1 cellular context compared by ENCODE assay signal in the genomic region with DNA sequence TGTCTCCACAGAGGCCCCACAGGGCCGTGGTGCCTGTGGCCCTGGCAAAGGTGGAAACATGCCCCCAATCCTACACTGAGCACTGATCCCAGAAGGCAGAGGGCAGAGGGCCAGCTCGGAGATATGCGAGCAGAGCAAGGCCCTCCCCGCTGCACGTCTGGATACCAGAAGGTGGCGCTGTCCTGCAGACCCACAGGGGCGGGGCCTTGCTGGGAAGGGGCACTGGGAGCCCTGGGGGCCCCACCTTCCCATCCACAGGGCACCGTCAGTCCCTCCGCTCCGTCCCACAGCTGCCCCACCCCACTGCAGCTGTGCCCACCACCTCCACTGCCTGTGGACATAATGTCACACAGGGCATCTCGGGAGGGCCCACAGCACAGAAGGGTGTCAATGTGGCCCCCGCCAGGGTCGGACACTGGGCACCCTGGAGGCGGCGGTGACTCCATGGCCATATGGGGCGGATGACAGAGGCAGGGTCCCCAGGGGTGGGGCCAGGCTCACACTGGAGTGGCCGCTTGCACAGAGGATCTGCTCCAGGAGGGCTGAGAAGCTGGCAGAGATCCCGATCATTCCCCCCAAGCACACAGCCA.
A peak's percentile ranks its signal among the peaks of the same experiment; 100 is the strongest.
TF ChIP-seq lines count a peak whose summit lies in the region.

No MANE protein-coding gene starts in this region.

TF ChIP-seq in HepG2, 621 proteins besides CTCF, POLR2A, EP300 and RAD21 (continued from another document and continues in another):
- TF ChIP-seq, protein P1, sequence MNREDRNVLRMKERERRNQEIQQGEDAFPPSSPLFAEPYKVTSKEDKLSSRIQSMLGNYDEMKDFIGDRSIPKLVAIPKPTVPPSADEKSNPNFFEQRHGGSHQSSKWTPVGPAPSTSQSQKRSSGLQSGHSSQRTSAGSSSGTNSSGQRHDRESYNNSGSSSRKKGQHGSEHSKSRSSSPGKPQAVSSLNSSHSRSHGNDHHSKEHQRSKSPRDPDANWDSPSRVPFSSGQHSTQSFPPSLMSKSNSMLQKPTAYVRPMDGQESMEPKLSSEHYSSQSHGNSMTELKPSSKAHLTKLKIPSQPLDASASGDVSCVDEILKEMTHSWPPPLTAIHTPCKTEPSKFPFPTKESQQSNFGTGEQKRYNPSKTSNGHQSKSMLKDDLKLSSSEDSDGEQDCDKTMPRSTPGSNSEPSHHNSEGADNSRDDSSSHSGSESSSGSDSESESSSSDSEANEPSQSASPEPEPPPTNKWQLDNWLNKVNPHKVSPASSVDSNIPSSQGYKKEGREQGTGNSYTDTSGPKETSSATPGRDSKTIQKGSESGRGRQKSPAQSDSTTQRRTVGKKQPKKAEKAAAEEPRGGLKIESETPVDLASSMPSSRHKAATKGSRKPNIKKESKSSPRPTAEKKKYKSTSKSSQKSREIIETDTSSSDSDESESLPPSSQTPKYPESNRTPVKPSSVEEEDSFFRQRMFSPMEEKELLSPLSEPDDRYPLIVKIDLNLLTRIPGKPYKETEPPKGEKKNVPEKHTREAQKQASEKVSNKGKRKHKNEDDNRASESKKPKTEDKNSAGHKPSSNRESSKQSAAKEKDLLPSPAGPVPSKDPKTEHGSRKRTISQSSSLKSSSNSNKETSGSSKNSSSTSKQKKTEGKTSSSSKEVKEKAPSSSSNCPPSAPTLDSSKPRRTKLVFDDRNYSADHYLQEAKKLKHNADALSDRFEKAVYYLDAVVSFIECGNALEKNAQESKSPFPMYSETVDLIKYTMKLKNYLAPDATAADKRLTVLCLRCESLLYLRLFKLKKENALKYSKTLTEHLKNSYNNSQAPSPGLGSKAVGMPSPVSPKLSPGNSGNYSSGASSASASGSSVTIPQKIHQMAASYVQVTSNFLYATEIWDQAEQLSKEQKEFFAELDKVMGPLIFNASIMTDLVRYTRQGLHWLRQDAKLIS (CRISPR knock-in tag; IDR thresholded peaks at IDR 0.05) = no peak
- TF ChIP-seq ZNF335 (CRISPR knock-in tag; IDR thresholded peaks at IDR 0.05) = no peak
- no peak for TF ChIP-seq HNRNPK (IDR thresholded peaks at IDR 0.05; ENCODE audit: low read depth, low read length, poor library complexity, severe bottlenecking)
- TF ChIP-seq, protein P2, sequence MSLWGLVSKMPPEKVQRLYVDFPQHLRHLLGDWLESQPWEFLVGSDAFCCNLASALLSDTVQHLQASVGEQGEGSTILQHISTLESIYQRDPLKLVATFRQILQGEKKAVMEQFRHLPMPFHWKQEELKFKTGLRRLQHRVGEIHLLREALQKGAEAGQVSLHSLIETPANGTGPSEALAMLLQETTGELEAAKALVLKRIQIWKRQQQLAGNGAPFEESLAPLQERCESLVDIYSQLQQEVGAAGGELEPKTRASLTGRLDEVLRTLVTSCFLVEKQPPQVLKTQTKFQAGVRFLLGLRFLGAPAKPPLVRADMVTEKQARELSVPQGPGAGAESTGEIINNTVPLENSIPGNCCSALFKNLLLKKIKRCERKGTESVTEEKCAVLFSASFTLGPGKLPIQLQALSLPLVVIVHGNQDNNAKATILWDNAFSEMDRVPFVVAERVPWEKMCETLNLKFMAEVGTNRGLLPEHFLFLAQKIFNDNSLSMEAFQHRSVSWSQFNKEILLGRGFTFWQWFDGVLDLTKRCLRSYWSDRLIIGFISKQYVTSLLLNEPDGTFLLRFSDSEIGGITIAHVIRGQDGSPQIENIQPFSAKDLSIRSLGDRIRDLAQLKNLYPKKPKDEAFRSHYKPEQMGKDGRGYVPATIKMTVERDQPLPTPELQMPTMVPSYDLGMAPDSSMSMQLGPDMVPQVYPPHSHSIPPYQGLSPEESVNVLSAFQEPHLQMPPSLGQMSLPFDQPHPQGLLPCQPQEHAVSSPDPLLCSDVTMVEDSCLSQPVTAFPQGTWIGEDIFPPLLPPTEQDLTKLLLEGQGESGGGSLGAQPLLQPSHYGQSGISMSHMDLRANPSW (CRISPR knock-in tag; IDR thresholded peaks at IDR 0.05; ENCODE audit: borderline replicate concordance) = no peak
- TF ChIP-seq SOX6 (IDR thresholded peaks at IDR 0.05) = no peak
- TF ChIP-seq SOX6 (CRISPR knock-in tag; IDR thresholded peaks at IDR 0.05) = peak; percentile 44; the same call in 1 of the 2 replicates
- TF ChIP-seq, protein P3, sequence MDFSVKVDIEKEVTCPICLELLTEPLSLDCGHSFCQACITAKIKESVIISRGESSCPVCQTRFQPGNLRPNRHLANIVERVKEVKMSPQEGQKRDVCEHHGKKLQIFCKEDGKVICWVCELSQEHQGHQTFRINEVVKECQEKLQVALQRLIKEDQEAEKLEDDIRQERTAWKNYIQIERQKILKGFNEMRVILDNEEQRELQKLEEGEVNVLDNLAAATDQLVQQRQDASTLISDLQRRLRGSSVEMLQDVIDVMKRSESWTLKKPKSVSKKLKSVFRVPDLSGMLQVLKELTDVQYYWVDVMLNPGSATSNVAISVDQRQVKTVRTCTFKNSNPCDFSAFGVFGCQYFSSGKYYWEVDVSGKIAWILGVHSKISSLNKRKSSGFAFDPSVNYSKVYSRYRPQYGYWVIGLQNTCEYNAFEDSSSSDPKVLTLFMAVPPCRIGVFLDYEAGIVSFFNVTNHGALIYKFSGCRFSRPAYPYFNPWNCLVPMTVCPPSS (IDR thresholded peaks at IDR 0.05) = no peak
- no peak for TF ChIP-seq TP53 (CRISPR knock-in tag; conservative IDR thresholded peaks at IDR 0.05)
- TF ChIP-seq, protein P4, sequence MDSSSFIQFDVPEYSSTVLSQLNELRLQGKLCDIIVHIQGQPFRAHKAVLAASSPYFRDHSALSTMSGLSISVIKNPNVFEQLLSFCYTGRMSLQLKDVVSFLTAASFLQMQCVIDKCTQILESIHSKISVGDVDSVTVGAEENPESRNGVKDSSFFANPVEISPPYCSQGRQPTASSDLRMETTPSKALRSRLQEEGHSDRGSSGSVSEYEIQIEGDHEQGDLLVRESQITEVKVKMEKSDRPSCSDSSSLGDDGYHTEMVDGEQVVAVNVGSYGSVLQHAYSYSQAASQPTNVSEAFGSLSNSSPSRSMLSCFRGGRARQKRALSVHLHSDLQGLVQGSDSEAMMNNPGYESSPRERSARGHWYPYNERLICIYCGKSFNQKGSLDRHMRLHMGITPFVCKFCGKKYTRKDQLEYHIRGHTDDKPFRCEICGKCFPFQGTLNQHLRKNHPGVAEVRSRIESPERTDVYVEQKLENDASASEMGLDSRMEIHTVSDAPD (CRISPR knock-in tag; IDR thresholded peaks at IDR 0.05) = no peak
- TF ChIP-seq, protein P5, sequence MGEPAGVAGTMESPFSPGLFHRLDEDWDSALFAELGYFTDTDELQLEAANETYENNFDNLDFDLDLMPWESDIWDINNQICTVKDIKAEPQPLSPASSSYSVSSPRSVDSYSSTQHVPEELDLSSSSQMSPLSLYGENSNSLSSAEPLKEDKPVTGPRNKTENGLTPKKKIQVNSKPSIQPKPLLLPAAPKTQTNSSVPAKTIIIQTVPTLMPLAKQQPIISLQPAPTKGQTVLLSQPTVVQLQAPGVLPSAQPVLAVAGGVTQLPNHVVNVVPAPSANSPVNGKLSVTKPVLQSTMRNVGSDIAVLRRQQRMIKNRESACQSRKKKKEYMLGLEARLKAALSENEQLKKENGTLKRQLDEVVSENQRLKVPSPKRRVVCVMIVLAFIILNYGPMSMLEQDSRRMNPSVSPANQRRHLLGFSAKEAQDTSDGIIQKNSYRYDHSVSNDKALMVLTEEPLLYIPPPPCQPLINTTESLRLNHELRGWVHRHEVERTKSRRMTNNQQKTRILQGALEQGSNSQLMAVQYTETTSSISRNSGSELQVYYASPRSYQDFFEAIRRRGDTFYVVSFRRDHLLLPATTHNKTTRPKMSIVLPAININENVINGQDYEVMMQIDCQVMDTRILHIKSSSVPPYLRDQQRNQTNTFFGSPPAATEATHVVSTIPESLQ (CRISPR knock-in tag; conservative IDR thresholded peaks at IDR 0.05) = no peak
- no peak for TF ChIP-seq TBX3 (IDR thresholded peaks at IDR 0.05; ENCODE audit: borderline replicate concordance)
- 0 out of 2 replicates have a peak, but pooled peaks have one; percentile 56 for TF ChIP-seq SSRP1 (CRISPR knock-in tag; IDR thresholded peaks at IDR 0.05)
- TF ChIP-seq, protein P6, sequence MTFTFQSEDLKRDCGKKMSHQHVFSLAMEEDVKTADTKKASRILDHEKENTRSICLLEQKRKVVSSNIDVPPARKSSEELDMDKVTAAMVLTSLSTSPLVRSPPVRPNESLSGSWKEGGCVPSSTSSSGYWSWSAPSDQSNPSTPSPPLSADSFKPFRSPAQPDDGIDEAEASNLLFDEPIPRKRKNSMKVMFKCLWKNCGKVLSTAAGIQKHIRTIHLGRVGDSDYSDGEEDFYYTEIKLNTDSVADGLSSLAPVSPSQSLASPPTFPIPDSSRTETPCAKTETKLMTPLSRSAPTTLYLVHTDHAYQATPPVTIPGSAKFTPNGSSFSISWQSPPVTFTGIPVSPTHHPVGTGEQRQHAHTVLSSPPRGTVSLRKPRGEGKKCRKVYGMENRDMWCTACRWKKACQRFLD (CRISPR knock-in tag; IDR thresholded peaks at IDR 0.05; ENCODE audit: borderline replicate concordance) = no peak
- no peak for TF ChIP-seq NFE2 (CRISPR knock-in tag; IDR thresholded peaks at IDR 0.05)
- TF ChIP-seq, protein P7, sequence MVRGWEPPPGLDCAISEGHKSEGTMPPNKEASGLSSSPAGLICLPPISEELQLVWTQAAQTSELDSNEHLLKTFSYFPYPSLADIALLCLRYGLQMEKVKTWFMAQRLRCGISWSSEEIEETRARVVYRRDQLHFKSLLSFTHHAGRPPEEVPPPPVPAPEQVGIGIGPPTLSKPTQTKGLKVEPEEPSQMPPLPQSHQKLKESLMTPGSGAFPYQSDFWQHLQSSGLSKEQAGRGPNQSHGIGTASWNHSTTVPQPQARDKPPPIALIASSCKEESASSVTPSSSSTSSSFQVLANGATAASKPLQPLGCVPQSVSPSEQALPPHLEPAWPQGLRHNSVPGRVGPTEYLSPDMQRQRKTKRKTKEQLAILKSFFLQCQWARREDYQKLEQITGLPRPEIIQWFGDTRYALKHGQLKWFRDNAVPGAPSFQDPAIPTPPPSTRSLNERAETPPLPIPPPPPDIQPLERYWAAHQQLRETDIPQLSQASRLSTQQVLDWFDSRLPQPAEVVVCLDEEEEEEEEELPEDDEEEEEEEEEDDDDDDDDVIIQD (CRISPR knock-in tag; IDR thresholded peaks at IDR 0.05; ENCODE audit: low read depth) = no peak
- TF ChIP-seq YEATS2 (CRISPR knock-in tag; IDR thresholded peaks at IDR 0.05; ENCODE audit: borderline replicate concordance) = peak; percentile 49; the same call in 1 of the 2 replicates
- no peak for TF ChIP-seq ZFP37 (CRISPR knock-in tag; IDR thresholded peaks at IDR 0.05; ENCODE audit: borderline replicate concordance)
- no peak; the same call in none of the 2 replicates for TF ChIP-seq AKAP8 (CRISPR knock-in tag; IDR thresholded peaks at IDR 0.05)
- TF ChIP-seq FOXA1 (IDR thresholded peaks at IDR 0.05) = no peak
- TF ChIP-seq FOXA1 (CRISPR knock-in tag; IDR thresholded peaks at IDR 0.05) = no peak
- TF ChIP-seq ZNF709 (CRISPR knock-in tag; IDR thresholded peaks at IDR 0.05) = no peak
- TF ChIP-seq ZNF446 (CRISPR knock-in tag; IDR thresholded peaks at IDR 0.05) = no peak
- TF ChIP-seq, protein P8, sequence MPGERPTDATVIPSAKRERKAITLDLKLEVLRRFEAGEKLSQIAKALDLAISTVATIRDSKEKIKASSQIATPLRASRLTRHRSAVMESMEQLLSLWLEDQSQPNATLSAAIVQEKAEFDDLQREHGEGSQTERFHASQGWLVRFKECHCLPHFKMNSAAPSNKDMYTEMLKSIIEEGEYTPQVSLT (CRISPR knock-in tag; IDR thresholded peaks at IDR 0.05; ENCODE audit: borderline replicate concordance, low read depth) = no peak
- TF ChIP-seq, protein P9, sequence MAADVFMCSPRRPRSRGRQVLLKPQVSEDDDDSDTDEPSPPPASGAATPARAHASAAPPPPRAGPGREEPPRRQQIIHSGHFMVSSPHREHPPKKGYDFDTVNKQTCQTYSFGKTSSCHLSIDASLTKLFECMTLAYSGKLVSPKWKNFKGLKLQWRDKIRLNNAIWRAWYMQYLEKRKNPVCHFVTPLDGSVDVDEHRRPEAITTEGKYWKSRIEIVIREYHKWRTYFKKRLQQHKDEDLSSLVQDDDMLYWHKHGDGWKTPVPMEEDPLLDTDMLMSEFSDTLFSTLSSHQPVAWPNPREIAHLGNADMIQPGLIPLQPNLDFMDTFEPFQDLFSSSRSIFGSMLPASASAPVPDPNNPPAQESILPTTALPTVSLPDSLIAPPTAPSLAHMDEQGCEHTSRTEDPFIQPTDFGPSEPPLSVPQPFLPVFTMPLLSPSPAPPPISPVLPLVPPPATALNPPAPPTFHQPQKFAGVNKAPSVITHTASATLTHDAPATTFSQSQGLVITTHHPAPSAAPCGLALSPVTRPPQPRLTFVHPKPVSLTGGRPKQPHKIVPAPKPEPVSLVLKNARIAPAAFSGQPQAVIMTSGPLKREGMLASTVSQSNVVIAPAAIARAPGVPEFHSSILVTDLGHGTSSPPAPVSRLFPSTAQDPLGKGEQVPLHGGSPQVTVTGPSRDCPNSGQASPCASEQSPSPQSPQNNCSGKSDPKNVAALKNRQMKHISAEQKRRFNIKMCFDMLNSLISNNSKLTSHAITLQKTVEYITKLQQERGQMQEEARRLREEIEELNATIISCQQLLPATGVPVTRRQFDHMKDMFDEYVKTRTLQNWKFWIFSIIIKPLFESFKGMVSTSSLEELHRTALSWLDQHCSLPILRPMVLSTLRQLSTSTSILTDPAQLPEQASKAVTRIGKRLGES (CRISPR knock-in tag; IDR thresholded peaks at IDR 0.05; ENCODE audit: borderline replicate concordance) = no peak
- TF ChIP-seq, protein P10, sequence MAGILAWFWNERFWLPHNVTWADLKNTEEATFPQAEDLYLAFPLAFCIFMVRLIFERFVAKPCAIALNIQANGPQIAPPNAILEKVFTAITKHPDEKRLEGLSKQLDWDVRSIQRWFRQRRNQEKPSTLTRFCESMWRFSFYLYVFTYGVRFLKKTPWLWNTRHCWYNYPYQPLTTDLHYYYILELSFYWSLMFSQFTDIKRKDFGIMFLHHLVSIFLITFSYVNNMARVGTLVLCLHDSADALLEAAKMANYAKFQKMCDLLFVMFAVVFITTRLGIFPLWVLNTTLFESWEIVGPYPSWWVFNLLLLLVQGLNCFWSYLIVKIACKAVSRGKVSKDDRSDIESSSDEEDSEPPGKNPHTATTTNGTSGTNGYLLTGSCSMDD (CRISPR knock-in tag; IDR thresholded peaks at IDR 0.05) = no peak
- TF ChIP-seq RXRB (CRISPR knock-in tag; IDR thresholded peaks at IDR 0.05; ENCODE audit: borderline replicate concordance) = peak; percentile 67
- no peak for TF ChIP-seq WIZ (CRISPR knock-in tag; IDR thresholded peaks at IDR 0.05)
- no peak for TF ChIP-seq CREM (IDR thresholded peaks at IDR 0.05)
- no peak for TF ChIP-seq CREM (CRISPR knock-in tag; IDR thresholded peaks at IDR 0.05)
- TF ChIP-seq, protein P11, sequence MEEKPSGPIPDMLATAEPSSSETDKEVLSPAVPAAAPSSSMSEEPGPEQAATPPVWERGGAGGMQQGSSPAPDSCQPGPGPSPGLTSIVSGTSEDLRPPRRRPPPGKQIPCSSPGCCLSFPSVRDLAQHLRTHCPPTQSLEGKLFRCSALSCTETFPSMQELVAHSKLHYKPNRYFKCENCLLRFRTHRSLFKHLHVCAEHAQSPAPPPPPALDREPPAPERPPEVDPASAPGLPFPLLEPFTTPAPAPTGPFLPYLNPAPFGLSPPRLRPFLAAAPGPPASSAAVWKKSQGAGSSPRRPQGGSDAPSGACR (CRISPR knock-in tag; IDR thresholded peaks at IDR 0.05) = no peak
- no peak for TF ChIP-seq ZMYM2 (CRISPR knock-in tag; IDR thresholded peaks at IDR 0.05)
- TF ChIP-seq ZNF460 (CRISPR knock-in tag; IDR thresholded peaks at IDR 0.05; ENCODE audit: borderline replicate concordance) = no peak
- no peak for TF ChIP-seq TOPORS (CRISPR knock-in tag; IDR thresholded peaks at IDR 0.05)
- no peak for TF ChIP-seq ZNF672 (CRISPR knock-in tag; IDR thresholded peaks at IDR 0.05)
- TF ChIP-seq ZNF782 (CRISPR knock-in tag; IDR thresholded peaks at IDR 0.05; ENCODE audit: borderline replicate concordance) = no peak
- TF ChIP-seq ZNF296 (CRISPR knock-in tag; conservative IDR thresholded peaks at IDR 0.05) = no peak
- no peak for TF ChIP-seq ZFYVE20 (CRISPR knock-in tag; IDR thresholded peaks at IDR 0.05; ENCODE audit: borderline replicate concordance, low read depth)
- no peak for TF ChIP-seq MBNL3 (CRISPR knock-in tag; conservative IDR thresholded peaks at IDR 0.05)
- no peak; the same call in 1 of the 2 replicates for TF ChIP-seq ZNF274 (CRISPR knock-in tag; IDR thresholded peaks at IDR 0.05)
- TF ChIP-seq ATRX (CRISPR knock-in tag; IDR thresholded peaks at IDR 0.05; ENCODE audit: borderline replicate concordance) = no peak
- TF ChIP-seq ZBTB20 (CRISPR knock-in tag; IDR thresholded peaks at IDR 0.05; ENCODE audit: borderline replicate concordance, low read depth) = no peak
